ENCODE assay signal across 11 cellular contexts in genomic region chr11:83195649-83196048, GRCh38. TPM values are rescaled to one million over a fixed set of nuclear protein-coding genes. Genes with fewer than 3 reads are reported as not detected.
A peak's percentile ranks its signal among the peaks of the same experiment; 100 is the strongest.
DNase-seq lines count a peak whose midpoint lies in the region; ATAC-seq and TF ChIP-seq lines count a peak whose summit lies in the region.
"Had no signal": no experiment of that assay in that cellular context is flagged by ENCODE, and none has a peak within 500 bp of the region (broad histone marks: within the 10 kb centered on the region; RNA-seq: fewer than 3 reads in every experiment).

No MANE protein-coding gene starts in this region.

- no peaks in the 10 kb centered on the region; the same call in 1 of the 2 replicates for H4K20me1 ChIP-seq in DND-41 (ENCODE audit: insufficient read depth, low read length)
- no peaks in the 10 kb centered on the region; the same call in 1 of the 2 replicates for H4K20me1 ChIP-seq in PC-9 (ENCODE audit: insufficient read depth)

- no TSS peak for BruUV-seq in PC-9 (replicated peaks; lab: Mats Ljungman, UMichigan)

- CTCF ChIA-PET in PC-9 (lab: Charles Lee) = no interaction called here
- CTCF ChIA-PET in activated CD4-positive, alpha-beta T cell treated with anti-CD3 and anti-CD28 coated beads, Interleukin-2, amount 10 ng/mL, durations not matched to agents 7 days and 5 days (lab: Charles Lee) = interaction anchor here (0.7 to 1.2 kb wide), 2 partner anchors 8 to 233 kb away, joined by 3 to 4 read pairs; no protein-coding TSS in a partner anchor

- H3K27ac ChIP-seq in DND-41 (ENCODE audit: low read length) (no peak overlapping the region), PC-9 (no peak overlapping the region)

- H3F3A ChIP-seq in PC-9 (ENCODE audit: insufficient read depth, low read depth) = peaks cover 25% of the 10 kb centered on the region; the same call in 1 of the 2 replicates

- H3K4me3 Mint-ChIP-seq in progenitor cell of endocrine pancreas (ENCODE audit: low read depth) = peak overlapping the region; percentile 90
- H3K4me3 Mint-ChIP-seq in activated CD4-positive, alpha-beta T cell treated with anti-CD3 and anti-CD28 coated beads, Interleukin-2, amount 10 ng/mL, durations not matched to agents 7 days and 5 days = no peak overlapping the region

- no peaks in the 10 kb centered on the region for H3K9me2 ChIP-seq in PC-9 (ENCODE audit: insufficient read depth)

- H3K27ac Mint-ChIP-seq in progenitor cell of endocrine pancreas = no peak overlapping the region
- H3K27ac Mint-ChIP-seq in activated CD4-positive, alpha-beta T cell treated with anti-CD3 and anti-CD28 coated beads, Interleukin-2, amount 10 ng/mL, durations not matched to agents 7 days and 5 days = no peak overlapping the region

- H3K4me1 Mint-ChIP-seq in progenitor cell of endocrine pancreas (ENCODE audit: low read depth) = peaks cover 28% of the 10 kb centered on the region
- peaks cover 35% of the 10 kb centered on the region for H3K4me1 Mint-ChIP-seq in activated CD4-positive, alpha-beta T cell treated with anti-CD3 and anti-CD28 coated beads, Interleukin-2, amount 10 ng/mL, durations not matched to agents 7 days and 5 days

- H2AFZ ChIP-seq in DND-41 (ENCODE audit: low read depth, low read length) = no peak overlapping the region
- no peak overlapping the region for H2AFZ ChIP-seq in PC-9

- peaks cover 16% of the 10 kb centered on the region for H3K79me2 ChIP-seq in DND-41 (ENCODE audit: insufficient read depth, low read length)
- H3K79me2 ChIP-seq in PC-9 (ENCODE audit: low read depth) = peaks cover 43% of the 10 kb centered on the region

- H3K27me3 ChIP-seq in DND-41 (ENCODE audit: insufficient read depth, low read length, poor library complexity) (no peaks in the 10 kb centered on the region), PC-9 (ENCODE audit: insufficient read depth, low read depth) (no peaks in the 10 kb centered on the region), endocrine pancreas (ENCODE audit: control insufficient read depth, insufficient read depth, low read length) (no peaks in the 10 kb centered on the region)
- H3K27me3 ChIP-seq: neutrophil had no signal

- H3K36me3 ChIP-seq in DND-41 (ENCODE audit: insufficient read depth, low read length) (peaks cover 14% of the 10 kb centered on the region), PC-9 (ENCODE audit: low read depth) (peaks cover 19% of the 10 kb centered on the region), endocrine pancreas (ENCODE audit: control insufficient read depth, insufficient read depth, low read length) (peaks cover 3% of the 10 kb centered on the region)

- POLR2A ChIA-PET in PC-9 (lab: Charles Lee; ENCODE audit: unreplicated experiment) = interaction anchor here (0.7 kb wide), 1 partner anchor 403 kb away, joined by 6 read pairs; no protein-coding TSS in a partner anchor
- POLR2A ChIA-PET in activated CD4-positive, alpha-beta T cell treated with anti-CD3 and anti-CD28 coated beads, Interleukin-2, amount 10 ng/mL, durations not matched to agents 7 days and 5 days (lab: Charles Lee) = no interaction called here

- no peak for ATAC-seq in DND-41 (ENCODE audit: insufficient read depth, low read depth)
- no peak for ATAC-seq in GM19463 (IDR thresholded peaks at IDR 0.05; ENCODE audit: unreplicated experiment)
- ATAC-seq in GM18867 (IDR thresholded peaks at IDR 0.05; ENCODE audit: unreplicated experiment) = no peak

- peaks cover 8% of the 10 kb centered on the region for H3K36me3 Mint-ChIP-seq in progenitor cell of endocrine pancreas (ENCODE audit: insufficient read depth)
- peaks cover 7% of the 10 kb centered on the region for H3K36me3 Mint-ChIP-seq in activated CD4-positive, alpha-beta T cell treated with anti-CD3 and anti-CD28 coated beads, Interleukin-2, amount 10 ng/mL, durations not matched to agents 7 days and 5 days (ENCODE audit: low read depth)

- H3K4me1 ChIP-seq in DND-41 (ENCODE audit: insufficient read depth, low read length) (peaks cover 29% of the 10 kb centered on the region), PC-9 (replicated peaks; ENCODE audit: insufficient read depth) (peaks cover 32% of the 10 kb centered on the region), endocrine pancreas (ENCODE audit: control insufficient read depth, insufficient read depth, low read length) (peaks cover 26% of the 10 kb centered on the region)

- no peak for DNase-seq in DND-41
- DNase-seq in PC-9 = no peak
- DNase-seq in progenitor cell of endocrine pancreas (ENCODE audit: low spot score, unreplicated experiment) = no peak
- DNase-seq in activated CD4-positive, alpha-beta T cell treated with anti-CD3 and anti-CD28 coated beads, Interleukin-2, amount 10 ng/mL, durations not matched to agents 7 days and 5 days = no peak
- DNase-seq: DMS79 treated with DMSO at 0.1 percent for 48 hours; NCI-H2081 treated with DMSO at 0.1 percent for 48 hours; stimulated activated CD4-positive, alpha-beta T cell treated with anti-CD3 and anti-CD28 coated beads, Interleukin-1b, Interleukin-23, amount 100 ng/mL, for 48 hours had no signal

- intact Hi-C loops in PC-9 (cut with micrococcal nuclease; ENCODE audit: unreplicated experiment) = loop anchor here (10.0 kb wide), 1 partner anchor 89 kb away; the partner anchor contains the start of gene CCDC90B

- H3K9me3 Mint-ChIP-seq in progenitor cell of endocrine pancreas (ENCODE audit: low read depth) = no peaks in the 10 kb centered on the region
- no peaks in the 10 kb centered on the region for H3K9me3 Mint-ChIP-seq in activated CD4-positive, alpha-beta T cell treated with anti-CD3 and anti-CD28 coated beads, Interleukin-2, amount 10 ng/mL, durations not matched to agents 7 days and 5 days

- TF ChIP-seq CTCF in DND-41 (IDR thresholded peaks at IDR 0.05; ENCODE audit: borderline replicate concordance, extremely low read depth, low read length, poor library complexity, severe bottlenecking) (no peak), PC-9 (conservative IDR thresholded peaks at IDR 0.05) (no peak), progenitor cell of endocrine pancreas (IDR thresholded peaks at IDR 0.05; ENCODE audit: unreplicated experiment) (no peak)

- H3K4me3 ChIP-seq in DND-41 (ENCODE audit: low read depth in 1 of 2, low read length in 2 of 2) (no peak overlapping the region), PC-9 (peak overlapping the region; percentile 72; the same call in 1 of the 2 replicates), endocrine pancreas (ENCODE audit: control insufficient read depth, insufficient read depth, low read length) (peak overlapping the region; percentile 93)

- H3K9ac ChIP-seq in DND-41 (ENCODE audit: low read depth, low read length) (no peak overlapping the region), endocrine pancreas (ENCODE audit: control insufficient read depth, insufficient read depth, low read length) (no peak overlapping the region)

- H3K9me3 ChIP-seq in DND-41 (ENCODE audit: insufficient read depth, low read length, severe bottlenecking) (no peaks in the 10 kb centered on the region), PC-9 (ENCODE audit: insufficient read depth, low read depth) (no peaks in the 10 kb centered on the region), endocrine pancreas (ENCODE audit: control insufficient read depth, low read length) (no peaks in the 10 kb centered on the region)
- H3K9me3 ChIP-seq: neutrophil had no signal

- H3K27me3 Mint-ChIP-seq in progenitor cell of endocrine pancreas = no peaks in the 10 kb centered on the region
- no peaks in the 10 kb centered on the region for H3K27me3 Mint-ChIP-seq in activated CD4-positive, alpha-beta T cell treated with anti-CD3 and anti-CD28 coated beads, Interleukin-2, amount 10 ng/mL, durations not matched to agents 7 days and 5 days

- H3K4me2 ChIP-seq in DND-41 (ENCODE audit: insufficient read depth, low read length) (peak overlapping the region; percentile 100; the same call in 1 of the 2 replicates), PC-9 (peak overlapping the region; percentile 93)

RNA-seq across cellular contexts. Expression of gene ANKRD42, which starts 2.1 kb away (rescaled TPM):
- total RNA-seq in PC-9 (2021) = 6.8 and 10.4 TPM in 2 replicates
- 12.1 and 12.7 TPM in 2 replicates for total RNA-seq in progenitor cell of endocrine pancreas
- total RNA-seq in activated CD4-positive, alpha-beta T cell treated with anti-CD3 and anti-CD28 coated beads, Interleukin-2, amount 10 ng/mL, durations not matched to agents 7 days and 5 days = 1 to 10 TPM; 1.8 to 2.2 TPM

RNA-seq across cellular contexts. Expression of gene PCF11, which starts 38.7 kb away (rescaled TPM):
- total RNA-seq in PC-9 (2021) = 43.1 and 52.9 TPM in 2 replicates
- 65.0 and 69.1 TPM in 2 replicates for total RNA-seq in progenitor cell of endocrine pancreas
- 10 to 100 TPM; 76.7 to 89.3 TPM for total RNA-seq in activated CD4-positive, alpha-beta T cell treated with anti-CD3 and anti-CD28 coated beads, Interleukin-2, amount 10 ng/mL, durations not matched to agents 7 days and 5 days

Comparison
In these comparisons a context has a peak if more than half of its experiments do, and no peak if none do; other contexts are left out.
1. H3K4me3 ChIP-seq: peak in PC-9 (single experiment) and endocrine pancreas (single experiment); none in DND-41 (0 of 2).